In genomic region chr12:53757095-53757770, GRCh38 we compare ENCODE assay signal across 8 cellular contexts. TPM values are rescaled to one million over a fixed set of nuclear protein-coding genes. Genes with fewer than 3 reads are reported as not detected.
DNase-seq lines count a peak whose midpoint lies in the region; ATAC-seq and TF ChIP-seq lines count a peak whose summit lies in the region.

No MANE protein-coding gene starts in this region.

- DNase-seq in NCI-H1436 (lab: John Stamatoyannopoulos, UW) (peak; percentile 31), NCI-H1436 treated with DMSO at 0.1 percent for 48 hours (lab: John Stamatoyannopoulos, UW) (no peak), NCI-H1092 treated with DMSO at 0.1 percent for 48 hours (lab: John Stamatoyannopoulos, UW) (peak; percentile 64), T47D (ENCODE audit: low read depth in 1 of 2, low spot score in 1 of 2) (peak; percentile 56 to 82), immature natural killer cell (peak; percentile 76 to 80 (median 77))
- peak; percentile 59 to 80 (median 69) for DNase-seq in stimulated activated CD4-positive, alpha-beta T cell treated with anti-CD3 and anti-CD28 coated beads, Interleukin-1b, Interleukin-23, amount 100 ng/mL, for 24 hours (ENCODE audit: low read depth in 4 of 4, low spot score in 1 of 4)

- H3K27ac Mint-ChIP-seq in immature natural killer cell, result peak overlapping the region in 5 of 6 donors; percentile 55 to 89 (median 68)

- TF ChIP-seq CTCF in VCaP (conservative IDR thresholded peaks at IDR 0.05), result peak; percentile 72

- in situ Hi-C loops in T47D (cut with HindIII; ENCODE audit: low pct_unique_long_range_greater_than_20kb, low sequenced_read_pairs), result no loop called here

- peaks cover 8 to 20% (median 16%) of the 10 kb centered on the region in 3 donors for H3K27me3 Mint-ChIP-seq in immature natural killer cell (ENCODE audit: low read depth in 3 of 3)

- H3K36me3 Mint-ChIP-seq in immature natural killer cell, result no peaks in the 10 kb centered on the region

- H3K9me3 Mint-ChIP-seq in immature natural killer cell, result no peaks in the 10 kb centered on the region

- peak; percentile 61 for ATAC-seq in HG02623 (IDR thresholded peaks at IDR 0.05; ENCODE audit: unreplicated experiment)

- H3K4me1 Mint-ChIP-seq in immature natural killer cell, result peaks cover 0 to 13% of the 10 kb centered on the region in 2 donors

- peak overlapping the region; percentile 64 to 88 (median 75) for H3K4me3 Mint-ChIP-seq in immature natural killer cell

- H3K27ac ChIP-seq in VCaP, result no peak overlapping the region

RNA-seq across cellular contexts. Expression of gene CISTR, which starts 5.5 kb away (rescaled TPM):
- not detected for polyA plus RNA-seq in immature natural killer cell

RNA-seq across cellular contexts. Expression of gene CALCOCO1, which starts 30.0 kb away (rescaled TPM):
- polyA plus RNA-seq in immature natural killer cell, result 100 to 1,000 TPM in 2 of 3 donors, 10 to 100 TPM in 1; 81.7 to 110 (median 100) TPM
